In genomic region chr20:23544133-23544532, GRCh38 we compare ENCODE assay signal across 10 cellular contexts. TPM values are rescaled to one million over a fixed set of nuclear protein-coding genes. Genes with fewer than 3 reads are reported as not detected.
"Had no signal": no experiment of that assay in that cellular context is flagged by ENCODE, and none has a peak within 500 bp of the region (broad histone marks: within the 10 kb centered on the region; RNA-seq: fewer than 3 reads in every experiment).

No MANE protein-coding gene starts in this region.

- H3K4me1 Mint-ChIP-seq: IgD-negative memory B cell had no signal

- H3K4me3 ChIP-seq: K562 had no signal

- ATAC-seq: HepG2, K562 had no signal

- DNase-seq: IMR-90, KBM-7, KG1 had no signal

- H3K27me3 Mint-ChIP-seq: IgD-negative memory B cell had no signal

- H3K27ac Mint-ChIP-seq: IgD-negative memory B cell had no signal

- FAIRE-seq: HepG2, HTR-8/SVneo, K562 had no signal

- H3K4me3 Mint-ChIP-seq: IgD-negative memory B cell had no signal

- H3K27ac ChIP-seq: HL-60 had no signal

RNA-seq across cellular contexts. Expression of gene CST9L, which starts 24.2 kb away (rescaled TPM):
- total RNA-seq: HT-29, HT1080, IMR-90, K562 had no signal
- polyA plus RNA-seq: HepG2, IgD-negative memory B cell, IMR-90, K562 had no signal

RNA-seq across cellular contexts. Expression of gene CST8, which starts 53.2 kb away (rescaled TPM):
- total RNA-seq: HepG2, HT-29, HT1080, IMR-90, K562 had no signal
- polyA plus RNA-seq: HepG2, IgD-negative memory B cell, IMR-90, K562 had no signal
